Comparison of ENCODE assay signal across 24 cellular contexts in the genomic region with DNA sequence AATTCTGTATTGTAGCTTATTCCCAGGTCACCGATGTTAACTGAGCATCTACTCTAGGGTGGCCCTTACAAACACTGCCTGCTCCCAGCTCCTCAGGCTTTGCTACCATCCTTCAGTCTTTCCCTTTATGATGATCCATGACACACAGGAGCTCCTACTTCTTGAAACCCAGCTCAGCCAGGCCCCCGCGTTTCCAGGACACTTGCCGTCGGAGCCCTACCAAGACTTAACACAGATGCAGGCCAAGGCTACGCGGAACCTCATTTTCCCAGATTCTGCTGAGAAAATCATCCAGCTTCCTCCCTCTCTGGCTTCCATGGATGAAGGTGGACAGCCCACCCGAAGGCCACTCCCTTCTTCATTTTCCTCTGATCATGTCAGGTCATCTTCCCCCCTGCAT. TPM values are rescaled to one million over a fixed set of nuclear protein-coding genes. Genes with fewer than 3 reads are reported as not detected.
DNase-seq lines count a peak whose midpoint lies in the region; TF ChIP-seq lines count a peak whose summit lies in the region.
"Had no signal": no experiment of that assay in that cellular context is flagged by ENCODE, and none has a peak within 500 bp of the region (broad histone marks: within the 10 kb centered on the region; RNA-seq: fewer than 3 reads in every experiment).

No MANE protein-coding gene starts in this region.

- H3K79me2 ChIP-seq in neural progenitor cell (ENCODE audit: low read depth), result no peaks in the 10 kb centered on the region

- no peaks in the 10 kb centered on the region for H3K27me3 Mint-ChIP-seq in activated CD4-positive, alpha-beta T cell treated with anti-CD3 and anti-CD28 coated beads, Interleukin-2, amount 10 ng/mL, durations not matched to agents 24 days and 14 days
- no peaks in the 10 kb centered on the region for H3K27me3 Mint-ChIP-seq in MCF 10A (ENCODE audit: insufficient read depth, unreplicated experiment)
- H3K27me3 Mint-ChIP-seq in neural progenitor cell (ENCODE audit: insufficient read depth, low read depth), result peaks cover 6% of the 10 kb centered on the region
- H3K27me3 Mint-ChIP-seq: CD4-positive, alpha-beta T cell; CD8-positive, alpha-beta memory T cell had no signal

- intact Hi-C loops in activated CD4-positive, alpha-beta T cell treated with anti-CD3 and anti-CD28 coated beads, Interleukin-2, amount 10 ng/mL, durations not matched to agents 24 days and 14 days (cut with micrococcal nuclease), result no loop called here
- intact Hi-C loops in MCF 10A (cut with micrococcal nuclease) (no loop called here), breast epithelium (cut with DNase I; ENCODE audit: low total_unique reads) (no loop called here)

- H3K27ac Mint-ChIP-seq in activated CD4-positive, alpha-beta T cell treated with anti-CD3 and anti-CD28 coated beads, Interleukin-2, amount 10 ng/mL, durations not matched to agents 24 days and 14 days, result peak overlapping the region; percentile 17
- H3K27ac Mint-ChIP-seq in MCF 10A (ENCODE audit: low read depth, unreplicated experiment) (peak overlapping the region; percentile 74), neural progenitor cell (peak overlapping the region; percentile 74)
- H3K27ac Mint-ChIP-seq: CD14-positive monocyte, HFFc6 had no signal

- H3K9me3 Mint-ChIP-seq in activated CD4-positive, alpha-beta T cell treated with anti-CD3 and anti-CD28 coated beads, Interleukin-2, amount 10 ng/mL, durations not matched to agents 24 days and 14 days, result no peaks in the 10 kb centered on the region
- H3K9me3 Mint-ChIP-seq in MCF 10A (ENCODE audit: unreplicated experiment) (no peaks in the 10 kb centered on the region), neural progenitor cell (peaks cover 12% of the 10 kb centered on the region)
- H3K9me3 Mint-ChIP-seq: CD4-positive, alpha-beta T cell; CD8-positive, alpha-beta memory T cell had no signal

- peaks cover 5% of the 10 kb centered on the region for H4K20me1 ChIP-seq in neural progenitor cell (ENCODE audit: low read depth)

- H3F3A ChIP-seq in neural progenitor cell (ENCODE audit: low read depth), result no peaks in the 10 kb centered on the region

- H3K36me3 Mint-ChIP-seq in activated CD4-positive, alpha-beta T cell treated with anti-CD3 and anti-CD28 coated beads, Interleukin-2, amount 10 ng/mL, durations not matched to agents 24 days and 14 days (ENCODE audit: low read depth), result peaks cover 79% of the 10 kb centered on the region
- H3K36me3 Mint-ChIP-seq in MCF 10A (ENCODE audit: insufficient read depth, unreplicated experiment), result peaks cover 43% of the 10 kb centered on the region
- H3K36me3 Mint-ChIP-seq in neural progenitor cell, result peaks cover 11% of the 10 kb centered on the region
- H3K36me3 Mint-ChIP-seq: CD14-positive monocyte had no signal

- H3K4me2 ChIP-seq in neural progenitor cell, result no peak overlapping the region
- H3K4me2 ChIP-seq: A549; BLaER1 treated with 17β-estradiol and CSF1 and Interleukin-3, amounts not matched to agents 10 nM and 100 nM had no signal

- no peaks in the 10 kb centered on the region for H3K9me3 ChIP-seq in breast epithelium
- H3K9me3 ChIP-seq in WERI-Rb-1 (ENCODE audit: severe bottlenecking), result no peaks in the 10 kb centered on the region
- no peaks in the 10 kb centered on the region for H3K9me3 ChIP-seq in neural progenitor cell (ENCODE audit: low read depth)
- H3K9me3 ChIP-seq: A549; BE2C; BLaER1 treated with 17β-estradiol and CSF1 and Interleukin-3, amounts not matched to agents 10 nM and 100 nM; HAP-1 had no signal

- TF ChIP-seq CTCF in MCF 10A (IDR thresholded peaks at IDR 0.05; ENCODE audit: unreplicated experiment) (no peak), breast epithelium (IDR thresholded peaks at IDR 0.05) (no peak), WERI-Rb-1 (IDR thresholded peaks at IDR 0.05; ENCODE audit: low read depth, low read length) (no peak), neural progenitor cell (IDR thresholded peaks at IDR 0.05) (no peak)

- H3K27ac ChIP-seq in breast epithelium, result no peak overlapping the region
- H3K27ac ChIP-seq in WERI-Rb-1, result peak overlapping the region; percentile 45
- H3K27ac ChIP-seq in neural progenitor cell, result no peak overlapping the region
- H3K27ac ChIP-seq: A549; BLaER1 treated with 17β-estradiol and CSF1 and Interleukin-3, amounts not matched to agents 10 nM and 100 nM had no signal

- no peak overlapping the region for H2AFZ ChIP-seq in neural progenitor cell (replicated peaks)

- no peak overlapping the region for H3K9ac ChIP-seq in neural progenitor cell
- H3K9ac ChIP-seq: BLaER1 treated with 17β-estradiol and CSF1 and Interleukin-3, amounts not matched to agents 10 nM and 100 nM had no signal

- H3K4me1 Mint-ChIP-seq in activated CD4-positive, alpha-beta T cell treated with anti-CD3 and anti-CD28 coated beads, Interleukin-2, amount 10 ng/mL, durations not matched to agents 24 days and 14 days, result peaks cover 36% of the 10 kb centered on the region
- H3K4me1 Mint-ChIP-seq in MCF 10A (ENCODE audit: insufficient read depth, unreplicated experiment) (peaks cover 12% of the 10 kb centered on the region), neural progenitor cell (peaks cover 20% of the 10 kb centered on the region)
- H3K4me1 Mint-ChIP-seq: CD14-positive monocyte had no signal

- H3K4me3 Mint-ChIP-seq in activated CD4-positive, alpha-beta T cell treated with anti-CD3 and anti-CD28 coated beads, Interleukin-2, amount 10 ng/mL, durations not matched to agents 24 days and 14 days, result no peak overlapping the region
- H3K4me3 Mint-ChIP-seq in MCF 10A (ENCODE audit: unreplicated experiment) (no peak overlapping the region), neural progenitor cell (no peak overlapping the region)
- H3K4me3 Mint-ChIP-seq: CD14-positive monocyte; CD4-positive, alpha-beta T cell; CD8-positive, alpha-beta memory T cell; HFFc6 had no signal

- no peak for TF ChIP-seq POLR2A in breast epithelium (IDR thresholded peaks at IDR 0.05)

- H3K4me3 ChIP-seq in breast epithelium (no peak overlapping the region), WERI-Rb-1 (ENCODE audit: low read depth, low read length) (no peak overlapping the region), neural progenitor cell (no peak overlapping the region)
- H3K4me3 ChIP-seq: A549; BLaER1 treated with 17β-estradiol and CSF1 and Interleukin-3, amounts not matched to agents 10 nM and 100 nM; GM12878; HAP-1 had no signal

- CTCF ChIA-PET in MCF 10A (lab: Yijun Ruan, JAX), result interaction anchor here (0.6 to 2.0 kb wide), 5 partner anchors 9 to 150 kb away, joined by 3 to 14 read pairs (median 4); no protein-coding TSS in a partner anchor

- POLR2A ChIA-PET in MCF 10A (lab: Yijun Ruan, JAX), result interaction anchor here (1.1 kb wide), 1 partner anchor 103 kb away, joined by 5 read pairs; no protein-coding TSS in a partner anchor

- no TSS peak for BruUV-seq in MCF 10A (replicated peaks; lab: Mats Ljungman, UMichigan)

- H3K27me3 ChIP-seq in breast epithelium (no peaks in the 10 kb centered on the region), WERI-Rb-1 (ENCODE audit: insufficient read depth, low read depth, severe bottlenecking) (no peaks in the 10 kb centered on the region), neural progenitor cell (no peaks in the 10 kb centered on the region)
- H3K27me3 ChIP-seq: BE2C; BLaER1 treated with 17β-estradiol and CSF1 and Interleukin-3, amounts not matched to agents 10 nM and 100 nM had no signal

- DNase-seq in activated CD4-positive, alpha-beta T cell treated with anti-CD3 and anti-CD28 coated beads, Interleukin-2, amount 10 ng/mL, durations not matched to agents 24 days and 14 days, result no peak
- DNase-seq in activated CD4-positive, alpha-beta T cell treated with anti-CD3 and anti-CD28 coated beads for 48 hours, result no peak
- DNase-seq in MCF 10A (ENCODE audit: unreplicated experiment) (no peak), breast epithelium (ENCODE audit: low spot score in 2 of 2) (no peak), WERI-Rb-1 (no peak), neural progenitor cell (ENCODE audit: low spot score) (no peak), UCSD-AML1 (lab: John Stamatoyannopoulos, UW; ENCODE audit: unreplicated experiment) (no peak)
- DNase-seq: 8988T; ACHN; AML-193; BE2C; CD4-positive, alpha-beta T cell; CD8-positive, alpha-beta memory T cell; DMS 273 treated with DMSO at 0.1 percent for 48 hours; DMS79; EL; GDM1; GOT3; HFFc6 had no signal

- H3K4me1 ChIP-seq in breast epithelium, result no peaks in the 10 kb centered on the region
- H3K4me1 ChIP-seq in neural progenitor cell, result no peaks in the 10 kb centered on the region
- H3K4me1 ChIP-seq: A549, HAP-1 had no signal

- no peaks in the 10 kb centered on the region for H3K36me3 ChIP-seq in breast epithelium
- peaks cover 57% of the 10 kb centered on the region for H3K36me3 ChIP-seq in WERI-Rb-1
- no peaks in the 10 kb centered on the region for H3K36me3 ChIP-seq in neural progenitor cell
- H3K36me3 ChIP-seq: BLaER1 treated with 17β-estradiol and CSF1 and Interleukin-3, amounts not matched to agents 10 nM and 100 nM; HAP-1 had no signal

RNA-seq across cellular contexts. Expression of a gene that starts 18.6 kb away (rescaled TPM):
- total RNA-seq in activated CD4-positive, alpha-beta T cell treated with anti-CD3 and anti-CD28 coated beads, Interleukin-2, amount 10 ng/mL, durations not matched to agents 24 days and 14 days, result 90.5 and 91.8 TPM in 2 replicates
- total RNA-seq in MCF 10A (2022) (13.9 and 19.7 TPM in 2 replicates), breast epithelium (1 to 10 TPM in 2 of 3 donors, under 1 TPM in 1; 0.64 to 4.5 (median 3.3) TPM), neural progenitor cell (ENCODE audit: low replicate concordance) (1.3 and 5.4 TPM in 2 replicates)
- total RNA-seq: HFFc6 had no signal

Comparison
In these comparisons a context has a peak if more than half of its experiments do, and no peak if none do; other contexts are left out.
1. H3K27ac Mint-ChIP-seq: peak in every context shown above with its lines; median percentile 74 in MCF 10A; 74 in neural progenitor cell; 17 in activated CD4-positive, alpha-beta T cell treated with anti-CD3 and anti-CD28 coated beads, Interleukin-2, amount 10 ng/mL, durations not matched to agents 24 days and 14 days.